ENCODE assay signal across 1 cellular context in the genomic region with DNA sequence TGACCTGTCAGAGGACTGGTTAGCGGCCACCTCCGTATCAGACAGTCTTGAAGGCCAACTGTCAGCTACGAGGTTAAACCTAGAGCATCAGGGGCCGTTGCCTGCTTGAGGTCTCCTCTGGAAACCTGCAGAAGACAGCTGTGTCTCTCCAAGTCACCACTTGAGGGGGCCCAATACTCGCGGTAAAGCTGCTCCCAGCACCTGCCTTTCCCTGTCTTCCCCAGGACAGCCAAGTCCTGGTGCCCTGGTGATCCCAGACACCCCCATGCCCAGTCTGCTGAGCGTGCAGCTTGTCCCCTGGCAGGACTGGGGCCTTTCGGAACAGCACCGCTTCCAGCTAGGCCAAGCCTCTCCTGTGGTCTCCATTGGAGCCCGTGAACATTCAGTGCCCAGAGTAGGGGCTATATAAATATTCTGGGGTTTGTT.
TF ChIP-seq lines count a peak whose summit lies in the region.

No MANE protein-coding gene starts in this region.

TF ChIP-seq in HepG2, 621 proteins besides CTCF, POLR2A, EP300 and RAD21 (continued from another document):
- TF ChIP-seq IRF2 (CRISPR knock-in tag; IDR thresholded peaks at IDR 0.05) (peak; percentile 37; the same call in 1 of the 2 replicates), KDM5A (IDR thresholded peaks at IDR 0.05; ENCODE audit: borderline replicate concordance, low read length) (no peak), ZNF775 (CRISPR knock-in tag; IDR thresholded peaks at IDR 0.05; ENCODE audit: borderline replicate concordance) (no peak), NFIB (CRISPR knock-in tag; IDR thresholded peaks at IDR 0.05; ENCODE audit: borderline replicate concordance) (no peak)
- TF ChIP-seq, protein P1, sequence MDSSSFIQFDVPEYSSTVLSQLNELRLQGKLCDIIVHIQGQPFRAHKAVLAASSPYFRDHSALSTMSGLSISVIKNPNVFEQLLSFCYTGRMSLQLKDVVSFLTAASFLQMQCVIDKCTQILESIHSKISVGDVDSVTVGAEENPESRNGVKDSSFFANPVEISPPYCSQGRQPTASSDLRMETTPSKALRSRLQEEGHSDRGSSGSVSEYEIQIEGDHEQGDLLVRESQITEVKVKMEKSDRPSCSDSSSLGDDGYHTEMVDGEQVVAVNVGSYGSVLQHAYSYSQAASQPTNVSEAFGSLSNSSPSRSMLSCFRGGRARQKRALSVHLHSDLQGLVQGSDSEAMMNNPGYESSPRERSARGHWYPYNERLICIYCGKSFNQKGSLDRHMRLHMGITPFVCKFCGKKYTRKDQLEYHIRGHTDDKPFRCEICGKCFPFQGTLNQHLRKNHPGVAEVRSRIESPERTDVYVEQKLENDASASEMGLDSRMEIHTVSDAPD (CRISPR knock-in tag; IDR thresholded peaks at IDR 0.05) = no peak
